Comparison of ENCODE assay signal across 8 cellular contexts in genomic region chr10:72353028-72353962, GRCh38. TPM values are rescaled to one million over a fixed set of nuclear protein-coding genes. Genes with fewer than 3 reads are reported as not detected.
DNase-seq lines count a peak whose midpoint lies in the region; ATAC-seq and FAIRE-seq lines count a peak whose summit lies in the region.

No MANE protein-coding gene starts in this region.

- DNase-seq in DMS53 (lab: John Stamatoyannopoulos, UW): peak; percentile 74
- DNase-seq in NCI-H1417 treated with DMSO at 0.1 percent for 48 hours (lab: John Stamatoyannopoulos, UW): peak; percentile 0
- no peak for DNase-seq in central memory CD8-positive, alpha-beta T cell (ENCODE audit: low spot score in 2 of 2)
- peak; percentile 67 for DNase-seq in mesenchymal stem cell
- peak in 1 of 2 donors; percentile 45 for DNase-seq in aorta
- DNase-seq in urothelium cell line (ENCODE audit: low spot score): no peak
- no peak for DNase-seq in dedifferentiated amniotic fluid mesenchymal stem cell (ENCODE audit: extremely low spot score)

- H3K4me3 ChIP-seq in mesenchymal stem cell (ENCODE audit: insufficient read depth in 1 of 2, low read depth in 1 of 2, low read length in 2 of 2) (peak overlapping the region; percentile 85 to 95), aorta (ENCODE audit: low read length in 2 of 2) (peak overlapping the region; percentile 70 to 76)

- H4K91ac ChIP-seq in mesenchymal stem cell (ENCODE audit: low read length): no peak overlapping the region

- H3K27ac Mint-ChIP-seq in central memory CD8-positive, alpha-beta T cell (ENCODE audit: low read depth): peak overlapping the region; percentile 98

- ATAC-seq in central memory CD8-positive, alpha-beta T cell (replicated peaks; ENCODE audit: extremely low read depth, poor library complexity, severe bottlenecking): no peak
- ATAC-seq in aorta (ENCODE audit: low FRiP score) (no peak), HG02571 (IDR thresholded peaks at IDR 0.05; ENCODE audit: unreplicated experiment) (no peak)

- H3K4me3 Mint-ChIP-seq in central memory CD8-positive, alpha-beta T cell: peak overlapping the region; percentile 93

- peaks cover 60% of the 10 kb centered on the region for H3K4me1 Mint-ChIP-seq in central memory CD8-positive, alpha-beta T cell

- H3K27me3 Mint-ChIP-seq in central memory CD8-positive, alpha-beta T cell: no peaks in the 10 kb centered on the region

- H3K36me3 Mint-ChIP-seq in central memory CD8-positive, alpha-beta T cell (ENCODE audit: insufficient read depth): peaks cover 16% of the 10 kb centered on the region

- intact Hi-C loops in aorta (cut with DNase I): loop anchor here in 1 of 2 donors (10.0 kb wide), 1 partner anchor 272 kb away; the partner anchor contains the start of gene MICU1

- H3K4ac ChIP-seq in mesenchymal stem cell (ENCODE audit: low read depth in 1 of 2, low read length in 2 of 2): no peak overlapping the region

- no peak overlapping the region for H2BK5ac ChIP-seq in mesenchymal stem cell (ENCODE audit: low read depth, low read length, poor library complexity, severe bottlenecking)

- no peak overlapping the region for H3K23ac ChIP-seq in mesenchymal stem cell (ENCODE audit: low read length in 2 of 2)

- H3K9ac ChIP-seq in mesenchymal stem cell (ENCODE audit: low read length): peak overlapping the region; percentile 98

- H3K27ac ChIP-seq in mesenchymal stem cell (ENCODE audit: low read length, poor library complexity, severe bottlenecking): peak overlapping the region; percentile 98
- H3K27ac ChIP-seq in aorta (ENCODE audit: low read depth in 1 of 2, low read length in 2 of 2): no peak overlapping the region

- peak overlapping the region; percentile 31 for H2BK15ac ChIP-seq in mesenchymal stem cell (ENCODE audit: low read depth, poor library complexity, severe bottlenecking)

- peaks cover 26 to 37% of the 10 kb centered on the region in 2 experiments for H3K36me3 ChIP-seq in mesenchymal stem cell (ENCODE audit: control insufficient read depth in 1 of 2, insufficient read depth in 2 of 2, low read depth in 1 of 2, low read length in 2 of 2)
- no peaks in the 10 kb centered on the region for H3K36me3 ChIP-seq in aorta (ENCODE audit: control insufficient read depth in 1 of 2, insufficient read depth in 2 of 2, low read length in 1 of 2)

- H4K8ac ChIP-seq in mesenchymal stem cell (ENCODE audit: low read length): no peak overlapping the region

- H3K79me1 ChIP-seq in mesenchymal stem cell (replicated peaks; ENCODE audit: low read length, poor library complexity, severe bottlenecking): peaks cover 25% of the 10 kb centered on the region

- H3K9me3 Mint-ChIP-seq in central memory CD8-positive, alpha-beta T cell: no peaks in the 10 kb centered on the region

- peak overlapping the region; percentile 57 for H2AK5ac ChIP-seq in mesenchymal stem cell (ENCODE audit: low read length, severe bottlenecking)

- H2AFZ ChIP-seq in mesenchymal stem cell (ENCODE audit: low read depth, low read length): no peak overlapping the region

- 56% methylated on average over 18 of the region's 18 CpGs for WGBS in mesenchymal stem cell
- WGBS in aorta, 2 donors: 44 to 45% methylated on average over 18 of the region's 18 CpGs

- H3K9me3 ChIP-seq in mesenchymal stem cell (ENCODE audit: control insufficient read depth, low read length) (no peaks in the 10 kb centered on the region), aorta (ENCODE audit: control insufficient read depth, low read length) (no peaks in the 10 kb centered on the region)

- peaks cover 16% of the 10 kb centered on the region for H3K4me1 ChIP-seq in mesenchymal stem cell (ENCODE audit: control insufficient read depth, insufficient read depth, low read depth, low read length)
- H3K4me1 ChIP-seq in aorta (ENCODE audit: control insufficient read depth in 1 of 2, insufficient read depth in 2 of 2, low read length in 2 of 2): peaks cover 0 to 2% of the 10 kb centered on the region in 2 donors

- FAIRE-seq in urothelium cell line (lab: Jason Lieb, UNC): no peak

- no peak overlapping the region for H2BK120ac ChIP-seq in mesenchymal stem cell (ENCODE audit: low read depth, low read length)

- H3K27me3 ChIP-seq in mesenchymal stem cell (ENCODE audit: control insufficient read depth in 1 of 2, insufficient read depth in 1 of 2, low read length in 2 of 2): no peaks in the 10 kb centered on the region
- no peaks in the 10 kb centered on the region for H3K27me3 ChIP-seq in aorta (ENCODE audit: control insufficient read depth in 1 of 2, insufficient read depth in 2 of 2, low read length in 1 of 2)

- H3K14ac ChIP-seq in mesenchymal stem cell (ENCODE audit: low read length in 2 of 2): no peak overlapping the region

- peak overlapping the region in 1 of 2 experiments; percentile 12 for H2BK12ac ChIP-seq in mesenchymal stem cell (ENCODE audit: low read length in 2 of 2)

- peak overlapping the region; percentile 84 for H3K4me2 ChIP-seq in mesenchymal stem cell (ENCODE audit: low read length, poor library complexity, severe bottlenecking)

- H3K18ac ChIP-seq in mesenchymal stem cell (ENCODE audit: low read depth in 1 of 2, low read length in 2 of 2): no peak overlapping the region

RNA-seq across cellular contexts. Expression of gene DNAJB12, which starts 1.4 kb away (rescaled TPM):
- polyA plus RNA-seq in mesenchymal stem cell (2013, experiment 1 of 2): 28.6 TPM
- polyA plus RNA-seq in mesenchymal stem cell (2013, experiment 2 of 2): 27.7 TPM
- total RNA-seq in aorta: 10 to 100 TPM; 33.1 to 34.7 TPM
- polyA plus RNA-seq in aorta: 10 to 100 TPM; 12.0 to 30.3 TPM

Comparison
In these comparisons a context has a peak if more than half of its experiments do, and no peak if none do; other contexts are left out.
1. DNase-seq: peak in DMS53 (single experiment), NCI-H1417 treated with DMSO at 0.1 percent for 48 hours (single experiment) and mesenchymal stem cell (single experiment); none in central memory CD8-positive, alpha-beta T cell (0 of 2), urothelium cell line (single experiment) and dedifferentiated amniotic fluid mesenchymal stem cell (single experiment).